1 cellular context compared by ENCODE assay signal in the genomic region with DNA sequence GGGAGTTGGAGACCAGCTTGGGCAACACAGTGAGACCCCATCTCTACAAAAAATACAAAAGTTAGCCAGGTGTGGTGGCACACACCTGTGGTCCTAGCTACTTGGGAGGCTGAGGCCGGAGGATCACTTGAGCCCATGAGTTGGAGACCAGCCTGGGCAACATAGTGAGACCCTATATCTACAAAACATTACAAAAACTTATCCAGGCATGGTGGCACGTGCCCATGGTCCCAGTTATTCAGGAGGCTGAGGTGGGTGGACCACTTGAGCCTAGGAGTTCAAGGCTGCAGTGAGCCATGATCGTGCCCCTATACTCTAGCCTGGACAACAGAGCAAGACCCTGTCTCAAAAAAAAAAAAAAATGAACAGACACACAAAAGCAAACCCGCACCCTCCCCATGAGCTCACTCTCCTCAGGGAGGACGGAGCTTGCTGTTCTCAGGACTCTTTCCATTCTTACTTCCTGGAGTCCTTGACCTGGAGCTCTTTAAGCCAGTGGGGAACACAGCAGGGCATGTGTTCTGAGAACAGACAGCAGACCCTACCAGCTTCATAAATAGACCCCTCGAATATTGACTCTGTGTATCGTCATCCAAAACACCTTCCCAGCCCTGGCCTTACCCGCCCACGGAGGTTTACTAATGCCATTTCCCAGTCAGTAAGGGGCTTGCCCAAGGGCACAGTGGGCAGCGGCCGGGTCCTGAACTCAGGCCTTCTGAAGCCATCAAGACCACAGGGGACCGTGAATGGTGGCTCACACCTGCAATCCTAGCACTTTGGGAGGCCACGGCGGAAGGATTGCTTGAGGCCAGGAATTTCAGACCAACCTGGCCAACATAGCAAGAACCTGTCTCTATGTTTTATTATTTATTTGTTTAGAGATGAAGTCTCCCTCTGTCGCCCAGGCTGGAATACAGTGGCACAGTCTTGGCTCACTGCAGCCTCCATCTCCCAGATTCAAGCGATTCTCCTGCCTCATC.
TF ChIP-seq lines count a peak whose summit lies in the region.

No MANE protein-coding gene starts in this region.

TF ChIP-seq in HEK293, 187 proteins besides CTCF, POLR2A, EP300 and RAD21 (continued from another document):
- TF ChIP-seq, protein P1, sequence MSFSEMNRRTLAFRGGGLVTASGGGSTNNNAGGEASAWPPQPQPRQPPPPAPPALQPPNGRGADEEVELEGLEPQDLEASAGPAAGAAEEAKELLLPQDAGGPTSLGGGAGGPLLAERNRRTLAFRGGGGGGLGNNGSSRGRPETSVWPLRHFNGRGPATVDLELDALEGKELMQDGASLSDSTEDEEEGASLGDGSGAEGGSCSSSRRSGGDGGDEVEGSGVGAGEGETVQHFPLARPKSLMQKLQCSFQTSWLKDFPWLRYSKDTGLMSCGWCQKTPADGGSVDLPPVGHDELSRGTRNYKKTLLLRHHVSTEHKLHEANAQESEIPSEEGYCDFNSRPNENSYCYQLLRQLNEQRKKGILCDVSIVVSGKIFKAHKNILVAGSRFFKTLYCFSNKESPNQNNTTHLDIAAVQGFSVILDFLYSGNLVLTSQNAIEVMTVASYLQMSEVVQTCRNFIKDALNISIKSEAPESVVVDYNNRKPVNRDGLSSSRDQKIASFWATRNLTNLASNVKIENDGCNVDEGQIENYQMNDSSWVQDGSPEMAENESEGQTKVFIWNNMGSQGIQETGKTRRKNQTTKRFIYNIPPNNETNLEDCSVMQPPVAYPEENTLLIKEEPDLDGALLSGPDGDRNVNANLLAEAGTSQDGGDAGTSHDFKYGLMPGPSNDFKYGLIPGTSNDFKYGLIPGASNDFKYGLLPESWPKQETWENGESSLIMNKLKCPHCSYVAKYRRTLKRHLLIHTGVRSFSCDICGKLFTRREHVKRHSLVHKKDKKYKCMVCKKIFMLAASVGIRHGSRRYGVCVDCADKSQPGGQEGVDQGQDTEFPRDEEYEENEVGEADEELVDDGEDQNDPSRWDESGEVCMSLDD (tag by site-specific recombination; IDR thresholded peaks at IDR 0.05) = no peak
